Comparison of ENCODE assay signal across 8 cellular contexts in the genomic region with DNA sequence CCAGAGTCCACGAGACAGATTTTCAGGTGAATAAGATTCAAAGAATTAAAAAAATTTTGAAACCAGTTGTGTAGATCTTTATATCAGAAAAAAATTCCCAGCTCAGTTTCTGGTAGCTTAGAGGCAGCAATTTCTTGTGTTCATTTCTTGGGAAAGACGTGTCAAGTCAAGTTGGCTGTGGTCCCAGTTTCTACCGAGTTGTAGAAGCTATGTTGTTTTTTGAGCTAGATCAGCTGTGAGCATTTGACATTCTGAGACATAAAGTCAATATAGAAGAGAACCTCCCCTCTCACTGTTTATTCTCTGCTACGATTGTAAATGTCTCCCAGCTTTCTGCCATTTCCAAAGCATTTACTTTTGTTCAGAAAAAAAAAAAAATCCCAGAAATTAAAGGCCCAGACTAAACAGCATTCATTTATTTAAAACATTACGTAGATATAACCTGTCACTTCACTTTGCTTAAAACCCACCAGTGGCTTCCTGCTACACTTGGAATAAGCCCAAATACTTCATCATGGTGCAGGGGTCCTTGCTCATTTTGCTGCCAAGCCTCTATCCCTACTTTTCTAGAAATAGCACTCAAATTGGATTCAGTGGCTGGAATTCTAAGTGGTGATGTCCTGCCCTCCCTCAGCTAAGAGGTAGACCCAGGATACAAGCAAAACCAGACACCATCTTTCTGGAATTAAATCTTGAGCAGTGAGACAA. TPM values are rescaled to one million over a fixed set of nuclear protein-coding genes. Genes with fewer than 3 reads are reported as not detected.
DNase-seq lines count a peak whose midpoint lies in the region; ATAC-seq and TF ChIP-seq lines count a peak whose summit lies in the region.

No MANE protein-coding gene starts in this region.

- no peak overlapping the region for H3K14ac ChIP-seq in trophoblast cell (ENCODE audit: low read length)

- intact Hi-C loops in esophagus muscularis mucosa (cut with DNase I), result no loop called here
- intact Hi-C loops in activated CD4-positive, alpha-beta memory T cell treated with anti-CD3 and anti-CD28 coated beads for 36 hours (cut with micrococcal nuclease), result no loop called here

- H3K27ac Mint-ChIP-seq in activated CD4-positive, alpha-beta memory T cell treated with anti-CD3 and anti-CD28 coated beads for 36 hours, result no peak overlapping the region

- no peaks in the 10 kb centered on the region for H3K36me3 Mint-ChIP-seq in activated CD4-positive, alpha-beta memory T cell treated with anti-CD3 and anti-CD28 coated beads for 36 hours

- peak; percentile 72 for DNase-seq in Caki2 (ENCODE audit: low read depth)
- DNase-seq in NCI-H226, result peak; percentile 86
- DNase-seq in esophagus muscularis mucosa (ENCODE audit: extremely low spot score), result no peak
- DNase-seq in trophoblast cell, result peak; percentile 73 to 83
- no peak for DNase-seq in HUDEP-2 (lab: John Stamatoyannopoulos, UW; ENCODE audit: unreplicated experiment in 76 of 76)
- DNase-seq in activated CD4-positive, alpha-beta memory T cell treated with anti-CD3 and anti-CD28 coated beads for 36 hours, result no peak

- H3K79me1 ChIP-seq in trophoblast cell (ENCODE audit: low read length), result no peaks in the 10 kb centered on the region

- H2BK12ac ChIP-seq in trophoblast cell (ENCODE audit: low read length), result no peak overlapping the region

- H3K27me3 Mint-ChIP-seq in activated CD4-positive, alpha-beta memory T cell treated with anti-CD3 and anti-CD28 coated beads for 36 hours, result no peaks in the 10 kb centered on the region

- no peak overlapping the region for H3K18ac ChIP-seq in trophoblast cell (ENCODE audit: low read length)

- no peak overlapping the region for H2BK120ac ChIP-seq in trophoblast cell (ENCODE audit: insufficient read depth, low read length, poor library complexity)

- no peaks in the 10 kb centered on the region for H3K79me2 ChIP-seq in trophoblast cell (ENCODE audit: control insufficient read depth, insufficient read depth, low read length, poor library complexity)

- TF ChIP-seq CTCF in esophagus muscularis mucosa (IDR thresholded peaks at IDR 0.05), result no peak

- H3K4me1 Mint-ChIP-seq in activated CD4-positive, alpha-beta memory T cell treated with anti-CD3 and anti-CD28 coated beads for 36 hours (ENCODE audit: low read depth), result no peaks in the 10 kb centered on the region

- no peak overlapping the region for H4K91ac ChIP-seq in trophoblast cell (ENCODE audit: low read depth, low read length)

- H3K4me3 ChIP-seq in esophagus muscularis mucosa, result no peak overlapping the region
- no peak overlapping the region for H3K4me3 ChIP-seq in trophoblast cell (ENCODE audit: low read depth, low read length)

- H3K9me3 ChIP-seq in esophagus muscularis mucosa (no peaks in the 10 kb centered on the region), trophoblast cell (ENCODE audit: insufficient read depth, low read depth, low read length) (no peaks in the 10 kb centered on the region)

- H3K27me3 ChIP-seq in esophagus muscularis mucosa, result no peaks in the 10 kb centered on the region
- no peaks in the 10 kb centered on the region for H3K27me3 ChIP-seq in trophoblast cell (ENCODE audit: insufficient read depth, low read length)

- TF ChIP-seq POLR2A in esophagus muscularis mucosa (IDR thresholded peaks at IDR 0.05; ENCODE audit: low read depth), result no peak

- H3K9ac ChIP-seq in trophoblast cell (ENCODE audit: low read length), result no peak overlapping the region

- in situ Hi-C loops in Caki2 (cut with HindIII; ENCODE audit: low pct_unique_long_range_greater_than_20kb, low sequenced_read_pairs), result no loop called here

- no peak overlapping the region for H3K4me2 ChIP-seq in trophoblast cell (ENCODE audit: low read length)

- ATAC-seq in HG03342 (IDR thresholded peaks at IDR 0.05; ENCODE audit: unreplicated experiment) (no peak), HG02642 (IDR thresholded peaks at IDR 0.05; ENCODE audit: poor library complexity, unreplicated experiment) (no peak)

- no peak overlapping the region for H4K8ac ChIP-seq in trophoblast cell (ENCODE audit: low read depth, low read length)

- H2AFZ ChIP-seq in trophoblast cell (ENCODE audit: insufficient read depth, low read length, poor library complexity), result no peak overlapping the region

- H3K4me1 ChIP-seq in esophagus muscularis mucosa, result peaks cover 5 to 40% (median 37%) of the 10 kb centered on the region in 4 donors
- no peaks in the 10 kb centered on the region for H3K4me1 ChIP-seq in trophoblast cell (ENCODE audit: control insufficient read depth in 1 of 2, insufficient read depth in 2 of 2, low read length in 2 of 2)

- POLR2A ChIA-PET in activated CD4-positive, alpha-beta memory T cell treated with anti-CD3 and anti-CD28 coated beads for 36 hours (lab: Charles Lee), result no interaction called here

- TF ChIP-seq EP300 in esophagus muscularis mucosa (IDR thresholded peaks at IDR 0.05), result no peak

- H3K27ac ChIP-seq in esophagus muscularis mucosa (replicated peaks in 1 of 4) (peak overlapping the region; percentile 38 to 58 (median 48)), trophoblast cell (ENCODE audit: low read depth, low read length) (no peak overlapping the region)

- H3K4me3 Mint-ChIP-seq in activated CD4-positive, alpha-beta memory T cell treated with anti-CD3 and anti-CD28 coated beads for 36 hours, result no peak overlapping the region

- H3K9me3 Mint-ChIP-seq in activated CD4-positive, alpha-beta memory T cell treated with anti-CD3 and anti-CD28 coated beads for 36 hours, result no peaks in the 10 kb centered on the region

- H3K4ac ChIP-seq in trophoblast cell (ENCODE audit: low read depth, low read length), result no peak overlapping the region

- no peak overlapping the region for H4K12ac ChIP-seq in trophoblast cell (ENCODE audit: low read depth, low read length)

- no peaks in the 10 kb centered on the region for H3K36me3 ChIP-seq in esophagus muscularis mucosa
- H3K36me3 ChIP-seq in trophoblast cell (ENCODE audit: control insufficient read depth in 1 of 2, insufficient read depth in 2 of 2, low read length in 2 of 2), result no peaks in the 10 kb centered on the region

- H2BK5ac ChIP-seq in trophoblast cell (ENCODE audit: low read depth, low read length, poor library complexity), result no peak overlapping the region

- WGBS in esophagus muscularis mucosa, result 25% methylated on average over 5 of the region's 5 CpGs
- WGBS in trophoblast cell (ENCODE audit: extremely low coverage, insufficient coverage, insufficient read length), result no CpG with 5 or more reads among the region's 5 CpGs

- no peak overlapping the region for H2AK5ac ChIP-seq in trophoblast cell (ENCODE audit: low read length)

- no peak overlapping the region for H3K23ac ChIP-seq in trophoblast cell (ENCODE audit: low read length)

- CTCF ChIA-PET in activated CD4-positive, alpha-beta memory T cell treated with anti-CD3 and anti-CD28 coated beads for 36 hours (lab: Charles Lee), result no interaction called here

RNA-seq across cellular contexts. Expression of a gene that starts 20.6 kb away (rescaled TPM):
- total RNA-seq in Caki2 (2014; rRNA removed; shearing (Covaris generic); ENCODE audit: low replicate concordance), result 21.7 and 30.3 TPM in 2 replicates
- 10 to 100 TPM; 15.0 to 28.5 (median 20.6) TPM for total RNA-seq in esophagus muscularis mucosa
- 14.9 and 16.2 TPM in 2 replicates for polyA plus RNA-seq in trophoblast cell (2013)
- 1 to 10 TPM in 1 of 2 experiments, under 1 TPM in 1; 0.71 to 1.2 TPM for total RNA-seq in activated CD4-positive, alpha-beta memory T cell treated with anti-CD3 and anti-CD28 coated beads for 36 hours

Comparison
In these comparisons a context has a peak if more than half of its experiments do, and no peak if none do; other contexts are left out.
1. DNase-seq: peak in Caki2 (single experiment), NCI-H226 (single experiment) and trophoblast cell (2 of 2); none in esophagus muscularis mucosa (single experiment), HUDEP-2 (0 of 76) and activated CD4-positive, alpha-beta memory T cell treated with anti-CD3 and anti-CD28 coated beads for 36 hours (single experiment).
2. RNA of a gene that starts 20.6 kb away (total RNA-seq): 21.7 to 30.3 TPM in Caki2 and 15.0 to 28.5 TPM in esophagus muscularis mucosa; 0.71 to 1.2 TPM in activated CD4-positive, alpha-beta memory T cell treated with anti-CD3 and anti-CD28 coated beads for 36 hours; every median in the first group is over 4 times any median in the second.